ENCODE assay signal across 1 cellular context in the genomic region with DNA sequence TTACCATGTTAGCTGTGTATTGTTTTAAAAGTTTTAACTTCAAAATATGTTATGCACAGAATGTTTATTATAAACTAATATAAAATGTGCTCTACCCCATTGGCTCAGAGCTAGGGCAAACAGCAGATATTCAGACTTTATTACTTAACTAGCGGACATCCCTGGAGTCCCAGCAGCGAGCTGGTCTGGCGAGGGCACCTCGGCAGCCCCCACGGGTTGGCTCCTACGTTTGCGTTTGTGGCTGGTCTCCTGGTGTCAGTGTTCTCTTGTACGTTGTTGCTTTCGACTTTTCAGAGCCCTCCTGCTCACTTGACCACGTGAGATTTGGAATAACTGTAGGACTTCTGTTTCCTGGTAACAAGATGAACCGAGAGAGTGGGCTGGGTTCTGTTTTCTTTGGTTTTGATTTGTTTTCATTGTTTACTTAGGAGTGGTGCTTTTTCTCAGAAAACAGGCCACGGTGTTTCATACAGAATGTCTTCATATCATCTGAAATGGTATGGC.
TF ChIP-seq lines count a peak whose summit lies in the region.

No MANE protein-coding gene starts in this region.

TF ChIP-seq in H1, 55 proteins besides CTCF, POLR2A, EP300 and RAD21 (continued from another document):
- TF ChIP-seq, protein P1, sequence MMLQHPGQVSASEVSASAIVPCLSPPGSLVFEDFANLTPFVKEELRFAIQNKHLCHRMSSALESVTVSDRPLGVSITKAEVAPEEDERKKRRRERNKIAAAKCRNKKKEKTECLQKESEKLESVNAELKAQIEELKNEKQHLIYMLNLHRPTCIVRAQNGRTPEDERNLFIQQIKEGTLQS (IDR thresholded peaks at IDR 0.05; ENCODE audit: insufficient read depth, low read depth, low read length) = no peak
- TF ChIP-seq BRCA1 (IDR thresholded peaks at IDR 0.05; ENCODE audit: low read depth, low read length) = no peak
- no peak for TF ChIP-seq MAFK (IDR thresholded peaks at IDR 0.05; ENCODE audit: low read depth, low read length)
- TF ChIP-seq HDAC6 (IDR thresholded peaks at IDR 0.05; ENCODE audit: low read depth, low read length) = no peak
- no peak for TF ChIP-seq BACH1 (IDR thresholded peaks at IDR 0.05; ENCODE audit: low read length)
- no peak for TF ChIP-seq GTF2F1 (IDR thresholded peaks at IDR 0.05; ENCODE audit: borderline replicate concordance, low read depth, low read length)
- no peak for TF ChIP-seq TCF12 (IDR thresholded peaks at IDR 0.05; ENCODE audit: low read depth, low read length)
- no peak for TF ChIP-seq RNF2 (IDR thresholded peaks at IDR 0.05; ENCODE audit: borderline replicate concordance, low read depth, low read length, missing control alignments, poor library complexity, severe bottlenecking)
